23 cellular contexts compared by ENCODE assay signal in the genomic region with DNA sequence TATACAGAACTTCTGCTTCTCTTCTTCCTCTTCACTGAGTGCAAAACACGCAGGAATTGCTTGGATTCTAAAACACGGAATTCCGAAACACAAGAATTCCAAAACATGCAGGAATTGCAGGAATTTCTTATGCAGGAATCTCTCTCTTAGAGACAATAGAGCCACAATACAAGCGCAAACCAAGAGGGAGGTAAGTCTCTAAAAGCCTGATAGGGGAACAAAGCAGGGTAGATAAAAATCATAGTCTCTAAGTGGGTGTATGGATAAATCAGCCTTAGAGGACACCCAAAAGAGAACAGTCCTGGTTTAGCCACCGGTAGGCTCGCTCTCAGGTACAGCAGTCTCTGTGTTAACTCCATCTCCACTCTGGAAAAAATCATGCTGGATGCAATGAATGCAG.
DNase-seq lines count a peak whose midpoint lies in the region; ATAC-seq, FAIRE-seq and TF ChIP-seq lines count a peak whose summit lies in the region.
"Had no signal": no experiment of that assay in that cellular context is flagged by ENCODE, and none has a peak within 500 bp of the region (broad histone marks: within the 10 kb centered on the region; RNA-seq: fewer than 3 reads in every experiment).

No MANE protein-coding gene starts in this region.

- H3K27ac Mint-ChIP-seq in astrocyte (ENCODE audit: unreplicated experiment) (no peak overlapping the region), neural crest cell (ENCODE audit: unreplicated experiment) (peak overlapping the region; percentile 90), glutamatergic neuron (ENCODE audit: unreplicated experiment) (no peak overlapping the region), CD14-positive monocyte (no peak overlapping the region)

- no peak overlapping the region for H3K27ac ChIP-seq in astrocyte (ENCODE audit: low read depth, low read length)
- H3K27ac ChIP-seq in iPS DF 6.9 (ENCODE audit: low read length), result no peak overlapping the region
- H3K27ac ChIP-seq: A549; BLaER1 treated with 17β-estradiol and CSF1 and Interleukin-3, amounts not matched to agents 10 nM and 100 nM; HL-60 had no signal

- H3K27me3 Mint-ChIP-seq in astrocyte (ENCODE audit: low read depth, unreplicated experiment), result no peaks in the 10 kb centered on the region
- H3K27me3 Mint-ChIP-seq in neural crest cell (ENCODE audit: low read depth), result no peaks in the 10 kb centered on the region
- no peaks in the 10 kb centered on the region for H3K27me3 Mint-ChIP-seq in glutamatergic neuron (ENCODE audit: unreplicated experiment)
- peaks cover 0 to 2% (median 0%) of the 10 kb centered on the region in 3 donors for H3K27me3 Mint-ChIP-seq in CD14-positive monocyte (ENCODE audit: low read depth in 3 of 3)

- peak overlapping the region; percentile 8 for H3K4me3 Mint-ChIP-seq in astrocyte (ENCODE audit: unreplicated experiment)
- H3K4me3 Mint-ChIP-seq in neural crest cell, result no peak overlapping the region
- no peak overlapping the region for H3K4me3 Mint-ChIP-seq in glutamatergic neuron (ENCODE audit: unreplicated experiment)
- no peak overlapping the region for H3K4me3 Mint-ChIP-seq in CD14-positive monocyte

- H3K9me3 Mint-ChIP-seq in astrocyte (ENCODE audit: unreplicated experiment) (no peaks in the 10 kb centered on the region), neural crest cell (no peaks in the 10 kb centered on the region), glutamatergic neuron (ENCODE audit: unreplicated experiment) (no peaks in the 10 kb centered on the region), CD14-positive monocyte (no peaks in the 10 kb centered on the region)

- no peaks in the 10 kb centered on the region for H3K36me3 Mint-ChIP-seq in astrocyte (ENCODE audit: low read depth, unreplicated experiment)
- peaks cover 2% of the 10 kb centered on the region for H3K36me3 Mint-ChIP-seq in neural crest cell (ENCODE audit: low read depth)
- H3K36me3 Mint-ChIP-seq in glutamatergic neuron (ENCODE audit: unreplicated experiment), result no peaks in the 10 kb centered on the region
- H3K36me3 Mint-ChIP-seq in CD14-positive monocyte, result no peaks in the 10 kb centered on the region

- H3K4me3 ChIP-seq in H7 (ENCODE audit: insufficient read depth, low read depth, low read length) (no peak overlapping the region), astrocyte (ENCODE audit: insufficient read depth, low read depth, low read length) (no peak overlapping the region), iPS DF 6.9 (ENCODE audit: low read length) (no peak overlapping the region)
- H3K4me3 ChIP-seq: A549; BLaER1 treated with 17β-estradiol and CSF1 and Interleukin-3, amounts not matched to agents 10 nM and 100 nM; GM12878; K562 had no signal

- H3K36me3 ChIP-seq in H7 (replicated peaks; ENCODE audit: control insufficient read depth, insufficient read depth, low read length) (no peaks in the 10 kb centered on the region), astrocyte (ENCODE audit: insufficient read depth, low read length) (no peaks in the 10 kb centered on the region), iPS DF 6.9 (ENCODE audit: control insufficient read depth, insufficient read depth, low read length) (no peaks in the 10 kb centered on the region)
- H3K36me3 ChIP-seq: BLaER1 treated with 17β-estradiol and CSF1 and Interleukin-3, amounts not matched to agents 10 nM and 100 nM had no signal

- no peaks in the 10 kb centered on the region for H3K9me3 ChIP-seq in astrocyte (ENCODE audit: insufficient read depth, low read depth, low read length)
- no peaks in the 10 kb centered on the region for H3K9me3 ChIP-seq in iPS DF 6.9 (ENCODE audit: control insufficient read depth, insufficient read depth, low read length)
- H3K9me3 ChIP-seq: A549; BLaER1 treated with 17β-estradiol and CSF1 and Interleukin-3, amounts not matched to agents 10 nM and 100 nM had no signal

- no peak for ATAC-seq in HG02588 (IDR thresholded peaks at IDR 0.05; ENCODE audit: unreplicated experiment)
- ATAC-seq: A549, GM12878, K562 had no signal

- H3K4me2 ChIP-seq in astrocyte (ENCODE audit: low read length), result peak overlapping the region; percentile 17
- H3K4me2 ChIP-seq: A549; BLaER1 treated with 17β-estradiol and CSF1 and Interleukin-3, amounts not matched to agents 10 nM and 100 nM had no signal

- H4K20me1 ChIP-seq in astrocyte (ENCODE audit: insufficient read depth, low read length), result no peaks in the 10 kb centered on the region
- H4K20me1 ChIP-seq: BLaER1 treated with 17β-estradiol and CSF1 and Interleukin-3, amounts not matched to agents 10 nM and 100 nM had no signal

- intact Hi-C loops in CD14-positive monocyte (cut with micrococcal nuclease), result no loop called here

- DNase-seq in H7, result peak; percentile 17
- no peak for DNase-seq in astrocyte (ENCODE audit: low read depth)
- DNase-seq in iPS DF 6.9 (ENCODE audit: low read depth, low spot score), result peak; percentile 43
- no peak for DNase-seq in neural crest cell (ENCODE audit: low read depth, low spot score)
- DNase-seq in glutamatergic neuron, result no peak
- no peak for DNase-seq in CD14-positive monocyte (ENCODE audit: low spot score)
- DNase-seq in C1 segment of cervical spinal cord (lab: John Stamatoyannopoulos, UW), result no peak
- DNase-seq: COR-L47, DMS53, NCI-H187, NCI-H446, NCI-H69, RPMI8226, SIG-M5 had no signal

- no peak for TF ChIP-seq CTCF in astrocyte (IDR thresholded peaks at IDR 0.05; ENCODE audit: insufficient read depth, low read depth, low read length)
- TF ChIP-seq CTCF in neural crest cell (conservative IDR thresholded peaks at IDR 0.05), result no peak
- TF ChIP-seq CTCF in glutamatergic neuron (IDR thresholded peaks at IDR 0.05; ENCODE audit: partially characterized antibody, unreplicated experiment), result no peak
- no peak for TF ChIP-seq CTCF in CD14-positive monocyte (IDR thresholded peaks at IDR 0.05)

- H3K79me2 ChIP-seq in astrocyte (ENCODE audit: insufficient read depth, low read length), result peaks cover 5% of the 10 kb centered on the region

- peaks cover 12% of the 10 kb centered on the region for H3K4me1 ChIP-seq in astrocyte (ENCODE audit: insufficient read depth, low read length)
- peaks cover 3% of the 10 kb centered on the region; the same call in 1 of the 2 replicates for H3K4me1 ChIP-seq in iPS DF 6.9 (ENCODE audit: control insufficient read depth, insufficient read depth, low read length)
- H3K4me1 ChIP-seq: A549 had no signal

- H3K9ac ChIP-seq in astrocyte (ENCODE audit: low read length), result no peak overlapping the region
- H3K9ac ChIP-seq: BLaER1 treated with 17β-estradiol and CSF1 and Interleukin-3, amounts not matched to agents 10 nM and 100 nM had no signal

- no CpG with 5 or more reads among the region's 6 CpGs for WGBS in iPS DF 6.9 (ENCODE audit: insufficient coverage, insufficient read length)

- H2AFZ ChIP-seq in astrocyte (ENCODE audit: low read depth, low read length), result no peak overlapping the region

- 0 out of 2 replicates have a peak, but pooled peaks cover 2% of the 10 kb centered on the region for H3K27me3 ChIP-seq in H7 (ENCODE audit: control insufficient read depth, insufficient read depth, low read length)
- H3K27me3 ChIP-seq in astrocyte (ENCODE audit: insufficient read depth, low read length), result no peaks in the 10 kb centered on the region
- H3K27me3 ChIP-seq in iPS DF 6.9 (ENCODE audit: control insufficient read depth, insufficient read depth, low read length), result no peaks in the 10 kb centered on the region
- H3K27me3 ChIP-seq: BLaER1 treated with 17β-estradiol and CSF1 and Interleukin-3, amounts not matched to agents 10 nM and 100 nM had no signal

- H3K4me1 Mint-ChIP-seq in astrocyte (ENCODE audit: low read depth, unreplicated experiment) (peaks cover 8% of the 10 kb centered on the region), neural crest cell (peaks cover 65% of the 10 kb centered on the region), glutamatergic neuron (ENCODE audit: low read depth, unreplicated experiment) (peaks cover 8% of the 10 kb centered on the region), CD14-positive monocyte (no peaks in the 10 kb centered on the region)

- no peak for FAIRE-seq in astrocyte (lab: Jason Lieb, UNC)
- FAIRE-seq: A549, G401.6, GM12878, GM18507, HTR-8/SVneo, K562 had no signal

Comparison
In these comparisons a context has a peak if more than half of its experiments do, and no peak if none do; other contexts are left out.
1. DNase-seq: peak in H7 (single experiment) and iPS DF 6.9 (single experiment); none in astrocyte (single experiment), neural crest cell (single experiment), glutamatergic neuron (single experiment), CD14-positive monocyte (single experiment) and C1 segment of cervical spinal cord (0 of 14).